Comparison of ENCODE assay signal across 28 cellular contexts in the genomic region with DNA sequence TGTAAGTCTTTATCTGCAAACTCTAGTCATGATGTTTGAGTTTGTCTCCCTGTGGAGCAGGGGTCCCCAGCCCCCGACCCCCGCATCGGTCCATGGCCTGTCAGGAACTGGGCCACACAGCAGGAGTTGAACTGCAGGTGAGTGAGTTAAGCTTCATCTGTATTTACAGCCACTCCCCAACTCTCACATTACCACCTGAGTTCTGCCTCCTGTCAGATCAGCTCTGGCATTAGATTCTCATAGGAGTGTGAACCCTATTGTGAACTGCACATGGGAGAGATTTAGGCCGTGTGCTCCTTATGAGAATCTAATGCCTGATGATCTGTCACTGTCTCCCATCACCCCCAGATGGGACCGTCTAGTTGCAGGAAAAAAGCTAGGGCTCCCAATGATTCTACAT.
"Had no signal": no experiment of that assay in that cellular context is flagged by ENCODE, and none has a peak within 500 bp of the region (broad histone marks: within the 10 kb centered on the region; RNA-seq: fewer than 3 reads in every experiment).

No MANE protein-coding gene starts in this region.

- H3K27me3 Mint-ChIP-seq: progenitor cell of endocrine pancreas; stimulated activated naive B cell treated with anti-CD40 and anti-IgM and Interleukin-4, amounts not matched to agents 10 μg/mL and 1 μg/mL and 100 μg/mL, for 72 hours; stimulated activated naive CD8-positive, alpha-beta T cell treated with anti-CD3 and anti-CD28 coated beads, Interleukin-15, Interleukin-2, amounts not matched to agents 100 ng/mL and 50 ng/mL, for 24 hours had no signal

- H3K27ac Mint-ChIP-seq: natural killer cell; nephron; neural progenitor cell; progenitor cell of endocrine pancreas; stimulated activated naive B cell treated with anti-CD40 and anti-IgM and Interleukin-4, amounts not matched to agents 10 μg/mL and 1 μg/mL and 100 μg/mL, for 72 hours; stimulated activated naive CD8-positive, alpha-beta T cell treated with anti-CD3 and anti-CD28 coated beads, Interleukin-15, Interleukin-2, amounts not matched to agents 100 ng/mL and 50 ng/mL, for 24 hours had no signal

- H3K36me3 Mint-ChIP-seq: natural killer cell had no signal

- H3K4me3 ChIP-seq: neural progenitor cell, ovary, psoas muscle, right lobe of liver, sigmoid colon, stomach, thoracic aorta, thyroid gland, tibial nerve, upper lobe of right lung, uterus had no signal

- ATAC-seq: natural killer cell; psoas muscle; right cardiac atrium; right lobe of liver; stimulated activated effector memory CD8-positive, alpha-beta T cell treated with anti-CD3 and anti-CD28 coated beads, Interleukin-12 subunit alpha, Interleukin-12 subunit beta, amount 100 ng/mL, for 72 hours; stimulated activated naive B cell treated with anti-CD40 and anti-IgM and Interleukin-4, amounts not matched to agents 10 μg/mL and 1 μg/mL and 100 μg/mL, for 72 hours; upper lobe of right lung had no signal

- H3K79me2 ChIP-seq: parathyroid adenoma had no signal

- H3K4me1 ChIP-seq: parathyroid adenoma, uterus had no signal

- H3K4me2 ChIP-seq: neural progenitor cell had no signal

- H3K4me3 Mint-ChIP-seq: natural killer cell; nephron; neural progenitor cell; stimulated activated effector memory CD8-positive, alpha-beta T cell treated with anti-CD3 and anti-CD28 coated beads, Interleukin-12 subunit alpha, Interleukin-12 subunit beta, amount 100 ng/mL, for 72 hours; stimulated activated naive B cell treated with anti-CD40 and anti-IgM and Interleukin-4, amounts not matched to agents 10 μg/mL and 1 μg/mL and 100 μg/mL, for 72 hours; stimulated activated naive CD8-positive, alpha-beta T cell treated with anti-CD3 and anti-CD28 coated beads, Interleukin-15, Interleukin-2, amounts not matched to agents 100 ng/mL and 50 ng/mL, for 24 hours had no signal

- H3K27me3 ChIP-seq: neural progenitor cell, ovary, right lobe of liver, sigmoid colon, stomach, thyroid gland, tibial nerve, upper lobe of right lung, uterus had no signal

- DNase-seq: natural killer cell; occipital lobe; ovary; posterior cingulate gyrus; psoas muscle; right cardiac atrium; right lobe of liver; sigmoid colon; small intestine; stimulated activated CD4-positive, alpha-beta T cell treated with anti-CD3 and anti-CD28 coated beads, Interleukin-15, amount 100 ng/mL, for 24 hours; stimulated activated CD4-positive, alpha-beta T cell treated with anti-CD3 and anti-CD28 coated beads, Interleukin-2, amount 100 ng/mL, for 24 hours; stimulated activated CD4-positive, alpha-beta T cell treated with anti-CD3 and anti-CD28 coated beads, Interleukin-2, amount 100 ng/mL, for 48 hours; stimulated activated CD4-positive, alpha-beta T cell treated with anti-CD3 and anti-CD28 coated beads, Interleukin-4, amount 100 ng/mL, for 24 hours; stimulated activated naive B cell treated with anti-CD40 and anti-IgM and Interleukin-4, amounts not matched to agents 10 μg/mL and 1 μg/mL and 100 μg/mL, for 72 hours; stimulated activated naive CD4-positive, alpha-beta T cell treated with Interleukin-2 at 50 U/mL for 16 hours; stomach; thyroid gland; trophoblast cell; upper lobe of right lung; uterus had no signal

- H3K9me3 Mint-ChIP-seq: natural killer cell; nephron; stimulated activated effector memory CD8-positive, alpha-beta T cell treated with anti-CD3 and anti-CD28 coated beads, Interleukin-12 subunit alpha, Interleukin-12 subunit beta, amount 100 ng/mL, for 72 hours; stimulated activated naive B cell treated with anti-CD40 and anti-IgM and Interleukin-4, amounts not matched to agents 10 μg/mL and 1 μg/mL and 100 μg/mL, for 72 hours; stimulated activated naive CD8-positive, alpha-beta T cell treated with anti-CD3 and anti-CD28 coated beads, Interleukin-15, Interleukin-2, amounts not matched to agents 100 ng/mL and 50 ng/mL, for 24 hours had no signal

- H3K27ac ChIP-seq: neural progenitor cell, ovary, parathyroid adenoma, psoas muscle, right lobe of liver, sigmoid colon, stomach, thoracic aorta, thyroid gland, tibial nerve, upper lobe of right lung, uterus had no signal

- H3K36me3 ChIP-seq: neural progenitor cell, ovary, right lobe of liver, sigmoid colon, thoracic aorta, thyroid gland, upper lobe of right lung, uterus had no signal

- H2AFZ ChIP-seq: neural progenitor cell, parathyroid adenoma had no signal

- H3K9me3 ChIP-seq: ovary, psoas muscle, right lobe of liver, sigmoid colon, stomach, thoracic aorta, thyroid gland, tibial nerve, upper lobe of right lung, uterus had no signal

- H3K9ac ChIP-seq: neural progenitor cell, parathyroid adenoma had no signal
